8 cellular contexts compared by ENCODE assay signal in the genomic region with DNA sequence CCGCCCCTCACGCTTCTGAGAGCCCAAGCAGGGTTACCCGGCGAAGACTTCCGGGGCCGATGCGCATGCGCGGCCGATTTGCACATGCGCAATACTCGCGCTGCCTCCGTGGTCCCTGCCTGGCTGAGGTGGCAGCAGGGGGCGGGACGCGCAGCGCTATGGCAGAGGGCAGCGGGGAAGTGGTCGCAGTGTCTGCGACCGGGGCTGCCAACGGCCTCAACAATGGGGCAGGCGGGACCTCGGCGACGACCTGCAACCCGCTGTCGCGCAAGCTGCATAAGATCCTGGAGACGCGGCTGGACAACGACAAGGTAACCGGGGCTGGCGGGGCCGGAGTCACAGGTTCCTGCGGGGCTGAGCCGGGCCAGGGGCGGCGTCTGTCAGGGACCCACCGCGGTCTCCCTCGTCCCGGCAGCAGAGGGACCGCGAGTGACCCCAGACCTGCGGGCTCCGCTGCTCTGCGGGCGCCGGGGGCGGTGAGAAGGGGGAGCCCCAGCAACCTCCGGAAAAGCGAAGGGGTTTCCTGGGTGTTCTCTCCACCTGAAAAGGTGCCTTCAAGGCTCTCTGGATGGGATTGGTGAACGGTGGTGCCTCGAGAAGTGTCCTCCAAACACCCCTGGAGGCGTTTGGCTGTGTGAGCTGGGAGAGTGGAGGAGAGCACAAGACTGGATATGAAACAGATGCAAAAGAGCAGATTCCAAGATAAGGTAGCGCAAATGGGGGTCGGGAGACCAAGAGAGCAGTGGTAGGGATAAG. TPM values are rescaled to one million over a fixed set of nuclear protein-coding genes. Genes with fewer than 3 reads are reported as not detected.
DNase-seq lines count a peak whose midpoint lies in the region; ATAC-seq, FAIRE-seq and TF ChIP-seq lines count a peak whose summit lies in the region.

A gene (plus strand): TSS at position 94 of the 756 bp plus-strand sequence. CDS start 65 bp downstream, at position 159.

- H3K27me3 ChIP-seq in adrenal gland (no peaks in the 10 kb centered on the region), upper lobe of left lung (no peaks in the 10 kb centered on the region)

- H3K36me3 ChIP-seq in adrenal gland (replicated peaks in 1 of 2) = no peaks in the 10 kb centered on the region
- H3K36me3 ChIP-seq in upper lobe of left lung = peaks cover 0 to 7% (median 2%) of the 10 kb centered on the region in 4 donors

- peak within 1 kb of the TSS; percentile 84 to 89 for H3K27ac Mint-ChIP-seq in T-cell

- H3K27me3 Mint-ChIP-seq in T-cell = peaks cover 4 to 6% of the 10 kb centered on the region in 2 donors

- WGBS in adrenal gland, 4 donors = 0 to 1% (median 0%) methylated on average over 11 to 59 of the region's 59 CpGs
- WGBS in upper lobe of left lung, 2 donors = 0 to 2% methylated on average over 23 to 56 of the region's 59 CpGs

- CTCF ChIA-PET in T-cell (lab: Charles Lee) = no interaction called here

- FAIRE-seq in GM12892 (lab: Jason Lieb, UNC) = peak; percentile 100

- DNase-seq in GM12892 (ENCODE audit: insufficient read length) (peak; percentile 67), NCI-H1417 (lab: John Stamatoyannopoulos, UW) (peak; percentile 87 to 93 (median 91)), T-cell (peak; percentile 80 to 98 (median 90)), adrenal gland (peak; percentile 82 to 94 (median 89)), left cardiac atrium (peak; percentile 94), posterior vena cava (ENCODE audit: low spot score) (peak; percentile 97), upper lobe of left lung (peak; percentile 91 to 99)

- TF ChIP-seq EP300 in upper lobe of left lung (IDR thresholded peaks at IDR 0.05) = no peak

- TF ChIP-seq POLR2A in GM12892 (IDR thresholded peaks at IDR 0.05; ENCODE audit: low read depth, low read length) (peak; percentile 51; the same call in 1 of the 2 replicates), adrenal gland (IDR thresholded peaks at IDR 0.05) (peak; percentile 21 to 66), upper lobe of left lung (IDR thresholded peaks at IDR 0.05) (peak in 1 of 4 donors; percentile 64)

- peak within 1 kb of the TSS; percentile 91 to 98 (median 96) for H3K4me3 Mint-ChIP-seq in T-cell

- H3K36me3 Mint-ChIP-seq in T-cell = peaks cover 7% of the 10 kb centered on the region

- intact Hi-C loops in adrenal gland (cut with DNase I) (no loop called here), left cardiac atrium (cut with DNase I) (no loop called here), posterior vena cava (cut with DNase I) (loop anchor here in 1 of 2 donors (2.0 kb wide), 1 partner anchor 71 kb away; no protein-coding TSS in a partner anchor)

- POLR2A ChIA-PET in T-cell (lab: Charles Lee) = interaction anchor here in 1 of 2 donors (0.6 kb wide), 1 partner anchor 831 kb away, joined by 3 read pairs; no protein-coding TSS in a partner anchor

- H3K4me1 Mint-ChIP-seq in T-cell = peaks cover 37 to 49% (median 42%) of the 10 kb centered on the region in 3 donors

- H3K27ac ChIP-seq in adrenal gland = peak within 1 kb of the TSS in 3 of 5 donors; percentile 56 to 82 (median 67)
- H3K27ac ChIP-seq in upper lobe of left lung = peak within 1 kb of the TSS; percentile 50 to 85 (median 81)

- H3K9me3 ChIP-seq in adrenal gland (replicated peaks in 1 of 3) (no peaks in the 10 kb centered on the region), upper lobe of left lung (no peaks in the 10 kb centered on the region)

- H3K4me3 ChIP-seq in adrenal gland = peak within 1 kb of the TSS; percentile 82 to 97 (median 94)
- peak within 1 kb of the TSS; percentile 68 to 99 (median 78) for H3K4me3 ChIP-seq in upper lobe of left lung

- ATAC-seq in HG02763 (IDR thresholded peaks at IDR 0.05; ENCODE audit: unreplicated experiment) = peak; percentile 95
- peak; percentile 90 to 95 (median 92) for ATAC-seq in T-cell (replicated peaks in 1 of 4)
- peak; percentile 98 to 99 for ATAC-seq in left cardiac atrium
- peak; percentile 93 to 98 for ATAC-seq in upper lobe of left lung (ENCODE audit: low FRiP score in 2 of 2)

- peaks cover 7 to 12% of the 10 kb centered on the region in 2 donors for H3K4me1 ChIP-seq in adrenal gland (replicated peaks in 1 of 2)
- H3K4me1 ChIP-seq in upper lobe of left lung = peaks cover 0 to 18% (median 5%) of the 10 kb centered on the region in 4 donors

- peaks cover 0 to 4% (median 0%) of the 10 kb centered on the region in 3 donors for H3K9me3 Mint-ChIP-seq in T-cell

- TF ChIP-seq CTCF in adrenal gland (IDR thresholded peaks at IDR 0.05) (peak in 1 of 6 experiments; percentile 11), upper lobe of left lung (IDR thresholded peaks at IDR 0.05) (peak in 2 of 6 experiments; percentile 9 to 31)

RNA-seq across cellular contexts. Expression of the gene that starts here (rescaled TPM):
- polyA plus RNA-seq in GM12892 (2012; ENCODE audit: missing spikeins) = 17.1 TPM
- total RNA-seq in T-cell = 10 to 100 TPM; 28.4 to 31.7 (median 30.7) TPM
- 10 to 100 TPM; 13.8 to 53.5 (median 36.3) TPM for total RNA-seq in adrenal gland
- 10 to 100 TPM in 1 of 3 donors, 1 to 10 TPM in 2; 7.2 to 23.7 (median 8.1) TPM for polyA plus RNA-seq in adrenal gland
- 10 to 100 TPM; 25.5 to 32.2 TPM for total RNA-seq in left cardiac atrium
- total RNA-seq in posterior vena cava = 10 to 100 TPM; 47.7 to 54.4 TPM
- 10 to 100 TPM; 10.3 to 37.5 (median 17.2) TPM for total RNA-seq in upper lobe of left lung

Comparison
In these comparisons a context has a peak if more than half of its experiments do, and no peak if none do; other contexts are left out.
1. Peak in every context shown above with its lines: DNase-seq, ATAC-seq, H3K4me3 ChIP-seq and H3K27ac ChIP-seq.